In the genomic region with DNA sequence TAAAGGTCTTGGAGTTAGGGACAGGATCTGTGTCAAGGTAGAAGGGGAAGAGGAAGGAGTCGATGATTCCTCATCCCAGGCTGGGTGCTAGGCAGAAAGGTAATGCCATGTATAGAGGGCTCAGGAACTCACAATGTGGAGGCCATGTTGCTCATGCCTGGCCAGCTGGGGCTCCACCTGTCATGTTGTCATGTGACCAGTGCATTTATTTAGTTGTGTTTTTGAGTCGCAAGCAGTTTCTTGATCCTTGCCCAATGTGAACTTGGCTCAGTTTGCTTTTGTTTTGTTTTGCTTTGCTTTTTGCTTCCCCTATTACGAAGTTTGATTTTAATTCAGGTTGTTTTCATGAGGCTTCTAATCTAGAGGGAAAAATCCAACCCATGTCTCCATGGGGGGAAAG, we compare ENCODE assay signal across 15 cellular contexts. TPM values are rescaled to one million over a fixed set of nuclear protein-coding genes. Genes with fewer than 3 reads are reported as not detected.
DNase-seq lines count a peak whose midpoint lies in the region; ATAC-seq, FAIRE-seq and TF ChIP-seq lines count a peak whose summit lies in the region.
"Had no signal": no experiment of that assay in that cellular context is flagged by ENCODE, and none has a peak within 500 bp of the region (broad histone marks: within the 10 kb centered on the region; RNA-seq: fewer than 3 reads in every experiment).

No MANE protein-coding gene starts in this region.

- H3K36me3 Mint-ChIP-seq in nephron (ENCODE audit: low read depth): no peaks in the 10 kb centered on the region
- H3K36me3 Mint-ChIP-seq: CD14-positive monocyte; CD8-positive, alpha-beta memory T cell had no signal

- H3K4me1 Mint-ChIP-seq in nephron: peaks cover 42% of the 10 kb centered on the region
- H3K4me1 Mint-ChIP-seq: CD8-positive, alpha-beta memory T cell had no signal

- ATAC-seq in K562 (no peak), GM21381 (IDR thresholded peaks at IDR 0.05; ENCODE audit: unreplicated experiment) (no peak)

- no peaks in the 10 kb centered on the region for H4K20me1 ChIP-seq in K562 (replicated peaks; ENCODE audit: control insufficient read depth, insufficient read depth, low read length)

- no TSS peak for BruUV-seq in K562 (replicated peaks; lab: Mats Ljungman, UMichigan)

- TF ChIP-seq CTCF in K562 (IDR thresholded peaks at IDR 0.05 in 2 of 3, conservative IDR thresholded peaks at IDR 0.05 in 1 of 3; ENCODE audit: insufficient read depth in 2 of 3, low read depth in 1 of 3, low read length in 3 of 3) (no peak), nephron (IDR thresholded peaks at IDR 0.05; ENCODE audit: unreplicated experiment in 3 of 3) (no peak), tibial artery (IDR thresholded peaks at IDR 0.05) (no peak)

- no peak overlapping the region for H3K4me3 ChIP-seq in K562
- no peak overlapping the region for H3K4me3 ChIP-seq in tibial artery

- no peak overlapping the region for H3K4me2 ChIP-seq in K562 (ENCODE audit: insufficient read depth, low read length)

- FAIRE-seq in K562 (lab: Jason Lieb, UNC): no peak

- H3K9me3 Mint-ChIP-seq in nephron: no peaks in the 10 kb centered on the region

- TF ChIP-seq POLR2A in K562 (conservative IDR thresholded peaks at IDR 0.05): no peak

- CTCF ChIA-PET in K562 (lab: Yijun Ruan, JAX; ENCODE audit: low intra/inter-chr PET ratio): no interaction called here

- intact Hi-C loops in K562 (cut with micrococcal nuclease) (no loop called here), tibial artery (cut with DNase I; ENCODE audit: low total_unique reads) (no loop called here)

- H3K27me3 ChIP-seq in K562 (ENCODE audit: control insufficient read depth in 2 of 2, insufficient read depth in 2 of 2, low read length in 2 of 2): peaks cover 0 to 6% of the 10 kb centered on the region in 2 experiments; a peak in 2 of 5 replicates
- no peaks in the 10 kb centered on the region for H3K27me3 ChIP-seq in tibial artery

- no peaks in the 10 kb centered on the region for H3K79me2 ChIP-seq in K562 (ENCODE audit: control insufficient read depth, insufficient read depth, low read length)

- no peak for TF ChIP-seq RAD21 in K562 (CRISPR knock-in tag; conservative IDR thresholded peaks at IDR 0.05 in 1 of 2, IDR thresholded peaks at IDR 0.05 in 1 of 2)

- H3K36me3 ChIP-seq in K562 (ENCODE audit: control insufficient read depth, insufficient read depth, low read length) (no peaks in the 10 kb centered on the region), tibial artery (no peaks in the 10 kb centered on the region)

- H3K27ac Mint-ChIP-seq in nephron: no peak overlapping the region
- H3K27ac Mint-ChIP-seq: CD8-positive, alpha-beta memory T cell; H9 had no signal

- no peak overlapping the region for H2AFZ ChIP-seq in K562 (ENCODE audit: low read depth, low read length)

- H3K4me3 Mint-ChIP-seq in nephron: peak overlapping the region in 2 of 3 experiments; percentile 33 to 46
- H3K4me3 Mint-ChIP-seq: CD14-positive monocyte; CD8-positive, alpha-beta memory T cell; H9 had no signal

- 1% methylated on average over 3 of the region's 3 CpGs for WGBS in K562 (ENCODE audit: insufficient coverage, low coverage, missing lambda C conversion rate)

- in situ Hi-C loops in K562 (cut with MboI): loop anchor here (25.0 kb wide), 1 partner anchor 625 kb away; no protein-coding TSS in a partner anchor

- H3K27me3 Mint-ChIP-seq in nephron (ENCODE audit: low read depth): no peaks in the 10 kb centered on the region

- no peak for TF ChIP-seq EP300 in K562 (IDR thresholded peaks at IDR 0.05; ENCODE audit: low read length)

- DNase-seq in NCI-H82 (lab: John Stamatoyannopoulos, UW) (peak; percentile 4), NCI-H82 treated with DMSO at 0.1 percent for 48 hours (lab: John Stamatoyannopoulos, UW; ENCODE audit: unreplicated experiment) (no peak), K562 (ENCODE audit: extremely low read depth in 1 of 4, low spot score in 3 of 4) (no peak), tibial artery (no peak), occipital lobe (lab: John Stamatoyannopoulos, UW) (no peak), HPDE6-E6E7 (ENCODE audit: extremely low spot score) (no peak)
- DNase-seq: CD8-positive, alpha-beta memory T cell; DMS53; GF-D8; H9 had no signal

- H3K9ac ChIP-seq in K562 (ENCODE audit: insufficient read depth in 1 of 2, low read depth in 2 of 2, low read length in 2 of 2): no peak overlapping the region

- H3K9me1 ChIP-seq in K562 (ENCODE audit: control insufficient read depth, insufficient read depth, low read length): no peaks in the 10 kb centered on the region

- H3K9me3 ChIP-seq in K562 (replicated peaks; ENCODE audit: control insufficient read depth, insufficient read depth, low read depth, low read length) (no peaks in the 10 kb centered on the region), tibial artery (peaks cover 0 to 4% (median 0%) of the 10 kb centered on the region in 3 donors)

- POLR2A ChIA-PET in K562 (lab: Yijun Ruan, JAX): no interaction called here

- H3K4me1 ChIP-seq in K562 (replicated peaks in 1 of 2; ENCODE audit: control insufficient read depth in 2 of 2, insufficient read depth in 2 of 2, low read length in 2 of 2) (no peaks in the 10 kb centered on the region), tibial artery (peaks cover 0 to 43% (median 9%) of the 10 kb centered on the region in 4 donors)

- H3K27ac ChIP-seq in K562 (ENCODE audit: extremely low read depth, low read depth, low read length) (no peak overlapping the region), tibial artery (peak overlapping the region; percentile 26 to 88)
- H3K27ac ChIP-seq: 22Rv1 had no signal

TF ChIP-seq in K562, 482 proteins besides CTCF, POLR2A, EP300 and RAD21:
- TF ChIP-seq, protein P1, sequence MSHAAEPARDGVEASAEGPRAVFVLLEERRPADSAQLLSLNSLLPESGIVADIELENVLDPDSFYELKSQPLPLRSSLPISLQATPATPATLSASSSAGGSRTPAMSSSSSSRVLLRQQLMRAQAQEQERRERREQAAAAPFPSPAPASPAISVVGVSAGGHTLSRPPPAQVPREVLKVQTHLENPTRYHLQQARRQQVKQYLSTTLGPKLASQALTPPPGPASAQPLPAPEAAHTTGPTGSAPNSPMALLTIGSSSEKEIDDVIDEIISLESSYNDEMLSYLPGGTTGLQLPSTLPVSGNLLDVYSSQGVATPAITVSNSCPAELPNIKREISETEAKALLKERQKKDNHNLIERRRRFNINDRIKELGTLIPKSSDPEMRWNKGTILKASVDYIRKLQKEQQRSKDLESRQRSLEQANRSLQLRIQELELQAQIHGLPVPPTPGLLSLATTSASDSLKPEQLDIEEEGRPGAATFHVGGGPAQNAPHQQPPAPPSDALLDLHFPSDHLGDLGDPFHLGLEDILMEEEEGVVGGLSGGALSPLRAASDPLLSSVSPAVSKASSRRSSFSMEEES (CRISPR knock-in tag; IDR thresholded peaks at IDR 0.05): peak; percentile 53; the same call in 1 of the 2 replicates
- TF ChIP-seq U2AF2 (optimal IDR thresholded peaks at IDR 0.05; ENCODE audit: low read depth, low read length): no peak
- TF ChIP-seq, protein P2, sequence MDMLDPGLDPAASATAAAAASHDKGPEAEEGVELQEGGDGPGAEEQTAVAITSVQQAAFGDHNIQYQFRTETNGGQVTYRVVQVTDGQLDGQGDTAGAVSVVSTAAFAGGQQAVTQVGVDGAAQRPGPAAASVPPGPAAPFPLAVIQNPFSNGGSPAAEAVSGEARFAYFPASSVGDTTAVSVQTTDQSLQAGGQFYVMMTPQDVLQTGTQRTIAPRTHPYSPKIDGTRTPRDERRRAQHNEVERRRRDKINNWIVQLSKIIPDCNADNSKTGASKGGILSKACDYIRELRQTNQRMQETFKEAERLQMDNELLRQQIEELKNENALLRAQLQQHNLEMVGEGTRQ (CRISPR knock-in tag; IDR thresholded peaks at IDR 0.05): 0 out of 2 replicates have a peak, but pooled peaks have one; percentile 3

RNA-seq across cellular contexts. Expression of a gene that starts 5.7 kb away (rescaled TPM):
- not detected in 2 replicates for total RNA-seq in K562 (2011; cell fraction: chromatin; rRNA removed; ENCODE audit: low replicate concordance)
- total RNA-seq in K562 (2011; cell fraction: nucleolus; rRNA removed): not detected in 2 replicates
- not detected in 2 replicates for total RNA-seq in K562 (2011; cell fraction: nucleoplasm; rRNA removed)
- total RNA-seq in K562 (2014; rRNA removed): not detected in 2 replicates
- total RNA-seq in K562 (2014; rRNA removed; fragmentation: Illumina TruSeq; extraction: Trizol): not detected in 2 replicates
- not detected in 2 replicates for total RNA-seq in K562 (2015; rRNA removed; fragmentation: Illumina TruSeq; extraction: Trizol)
- not detected in 2 replicates for total RNA-seq in K562 (2021)
- polyA plus RNA-seq in K562 (2011; rRNA removed): not detected in 2 replicates
- not detected in 2 replicates for polyA plus RNA-seq in K562 (2011; cell fraction: cytosol; rRNA removed)
- polyA plus RNA-seq in K562 (2011; cell fraction: nucleus; rRNA removed): not detected in 2 replicates
- polyA plus RNA-seq in K562 (2012): not detected in 2 replicates
- polyA plus RNA-seq in K562 (2014; fragmentation: Illumina TruSeq; extraction: Trizol): not detected in 2 replicates
- not detected for polyA plus RNA-seq in K562 (2014; fragmentation: Nextera tagmentation; extraction: Ambion mirVana)
- polyA plus RNA-seq in K562 (2014; rRNA removed): not detected in 2 replicates
- not detected in 2 replicates for polyA minus RNA-seq in K562 (2011; rRNA and poly(A)+ RNA removed)
- not detected in 2 replicates for polyA minus RNA-seq in K562 (2011; cell fraction: cytosol; rRNA and poly(A)+ RNA removed)
- polyA minus RNA-seq in K562 (2011; cell fraction: nucleus; rRNA and poly(A)+ RNA removed): not detected in 2 replicates
- 0.47 TPM for total RNA-seq in occipital lobe
- total RNA-seq: CD8-positive, alpha-beta memory T cell; H9 had no signal
- polyA plus RNA-seq: BJ; CD14-positive monocyte; CD8-positive, alpha-beta memory T cell had no signal
